1 cellular context compared by ENCODE assay signal in genomic region chr7:36487756-36488336, GRCh38.
TF ChIP-seq lines count a peak whose summit lies in the region.

No MANE protein-coding gene starts in this region.

TF ChIP-seq in GM12878, 131 proteins besides CTCF, POLR2A, EP300 and RAD21 (continued from another document):
- TF ChIP-seq IRF5 (IDR thresholded peaks at IDR 0.05; ENCODE audit: borderline replicate concordance) = no peak
- TF ChIP-seq BACH1 (IDR thresholded peaks at IDR 0.05; ENCODE audit: borderline replicate concordance) = no peak
- TF ChIP-seq BCL11A (IDR thresholded peaks at IDR 0.05; ENCODE audit: low read depth, low read length) = no peak
- TF ChIP-seq TCF7 (IDR thresholded peaks at IDR 0.05; ENCODE audit: borderline replicate concordance) = 0 out of 2 replicates have a peak, but pooled peaks have one; percentile 15
